Comparison of ENCODE assay signal across 1 cellular context in genomic region chr1:109624215-109625010, GRCh38.
TF ChIP-seq lines count a peak whose summit lies in the region.

No MANE protein-coding gene starts in this region.

TF ChIP-seq in HepG2, 621 proteins besides CTCF, POLR2A, EP300 and RAD21:
- TF ChIP-seq REST (IDR thresholded peaks at IDR 0.05; ENCODE audit: borderline replicate concordance in 1 of 2, low read depth in 1 of 2, low read length in 2 of 2), result no peak
- no peak for TF ChIP-seq TOPORS (CRISPR knock-in tag; IDR thresholded peaks at IDR 0.05)
- TF ChIP-seq MTA3 (CRISPR knock-in tag; IDR thresholded peaks at IDR 0.05), result no peak
- TF ChIP-seq, protein P1, sequence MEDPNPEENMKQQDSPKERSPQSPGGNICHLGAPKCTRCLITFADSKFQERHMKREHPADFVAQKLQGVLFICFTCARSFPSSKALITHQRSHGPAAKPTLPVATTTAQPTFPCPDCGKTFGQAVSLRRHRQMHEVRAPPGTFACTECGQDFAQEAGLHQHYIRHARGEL (CRISPR knock-in tag; IDR thresholded peaks at IDR 0.05), result no peak
- TF ChIP-seq ZFP37 (CRISPR knock-in tag; IDR thresholded peaks at IDR 0.05; ENCODE audit: borderline replicate concordance), result no peak
- TF ChIP-seq ZNF891 (CRISPR knock-in tag; IDR thresholded peaks at IDR 0.05), result no peak
- no peak for TF ChIP-seq FOXP1 (IDR thresholded peaks at IDR 0.05)
- TF ChIP-seq FOXP1 (CRISPR knock-in tag; IDR thresholded peaks at IDR 0.05), result no peak
- no peak for TF ChIP-seq ZNF562 (CRISPR knock-in tag; IDR thresholded peaks at IDR 0.05; ENCODE audit: borderline replicate concordance)
- TF ChIP-seq RFXAP (CRISPR knock-in tag; IDR thresholded peaks at IDR 0.05; ENCODE audit: borderline replicate concordance), result no peak
- no peak for TF ChIP-seq ZKSCAN5 (CRISPR knock-in tag; IDR thresholded peaks at IDR 0.05)
